16 cellular contexts compared by ENCODE assay signal in genomic region chr14:33979613-33980276, GRCh38. TPM values are rescaled to one million over a fixed set of nuclear protein-coding genes. Genes with fewer than 3 reads are reported as not detected.
DNase-seq lines count a peak whose midpoint lies in the region; ATAC-seq and TF ChIP-seq lines count a peak whose summit lies in the region.
"Had no signal": no experiment of that assay in that cellular context is flagged by ENCODE, and none has a peak within 500 bp of the region (broad histone marks: within the 10 kb centered on the region; RNA-seq: fewer than 3 reads in every experiment).

No MANE protein-coding gene starts in this region.

- TF ChIP-seq POLR2A in transverse colon (IDR thresholded peaks at IDR 0.05) = no peak

- intact Hi-C loops in transverse colon (cut with DNase I; ENCODE audit: low total_unique reads) = no loop called here
- intact Hi-C loops in Right ventricle myocardium superior (cut with DNase I) = no loop called here

- WGBS in transverse colon (ENCODE audit: low coverage in 1 of 2), 2 donors = 52 to 68% methylated on average over 5 to 7 of the region's 7 CpGs

- H3K36me3 ChIP-seq in DND-41 (ENCODE audit: insufficient read depth, low read length) (no peaks in the 10 kb centered on the region), transverse colon (no peaks in the 10 kb centered on the region)
- H3K36me3 ChIP-seq: pancreas had no signal

- TF ChIP-seq EP300 in transverse colon (IDR thresholded peaks at IDR 0.05; ENCODE audit: low read depth) = no peak

- no peak overlapping the region for H2AFZ ChIP-seq in DND-41 (ENCODE audit: low read depth, low read length)

- no peaks in the 10 kb centered on the region for H4K20me1 ChIP-seq in DND-41 (ENCODE audit: insufficient read depth, low read length)

- in situ Hi-C loops in transverse colon (cut with MboI; ENCODE audit: low pct_ligation_motif_present in 1 of 4, low pct_unique_long_range_greater_than_20kb in 1 of 4, low sequenced_read_pairs in 3 of 4) = no loop called here

- no peak for TF ChIP-seq CTCF in DND-41 (IDR thresholded peaks at IDR 0.05; ENCODE audit: borderline replicate concordance, extremely low read depth, low read length, poor library complexity, severe bottlenecking)
- TF ChIP-seq CTCF in transverse colon (IDR thresholded peaks at IDR 0.05) = no peak

- peaks cover 42% of the 10 kb centered on the region for H3K4me1 ChIP-seq in DND-41 (ENCODE audit: insufficient read depth, low read length)
- no peaks in the 10 kb centered on the region for H3K4me1 ChIP-seq in transverse colon
- H3K4me1 ChIP-seq: pancreas had no signal

- H3K9ac ChIP-seq in DND-41 (ENCODE audit: low read depth, low read length) = no peak overlapping the region

- peak; percentile 61 for DNase-seq in DND-41
- DNase-seq in substantia nigra (lab: John Stamatoyannopoulos, UW) = no peak
- DNase-seq in transverse colon = no peak
- no peak for DNase-seq in Right ventricle myocardium superior
- DNase-seq in inferior parietal cortex (ENCODE audit: extremely low spot score) = no peak
- DNase-seq: activated CD4-positive, alpha-beta T cell treated with anti-CD3 and anti-CD28 coated beads for 1 hour; DMS79 treated with DMSO at 0.1 percent for 48 hours; immature natural killer cell; NCI-H2227 treated with DMSO at 0.1 percent for 48 hours; OCI-M1; pancreas; SW 1271 had no signal

- H3K27me3 ChIP-seq in DND-41 (ENCODE audit: insufficient read depth, low read length, poor library complexity) (no peaks in the 10 kb centered on the region), transverse colon (no peaks in the 10 kb centered on the region)
- H3K27me3 ChIP-seq: pancreas had no signal

- H3K27ac ChIP-seq in DND-41 (ENCODE audit: low read length) (peak overlapping the region; percentile 53), substantia nigra (ENCODE audit: low read depth, low read length, poor library complexity, severe bottlenecking) (no peak overlapping the region), transverse colon (no peak overlapping the region)
- H3K27ac ChIP-seq: HL-60, pancreas had no signal

- no peak overlapping the region for H3K4me2 ChIP-seq in DND-41 (ENCODE audit: insufficient read depth, low read length)

- no peaks in the 10 kb centered on the region for H3K9me3 ChIP-seq in DND-41 (ENCODE audit: insufficient read depth, low read length, severe bottlenecking)
- H3K9me3 ChIP-seq in transverse colon = no peaks in the 10 kb centered on the region
- H3K9me3 ChIP-seq: pancreas had no signal

- ATAC-seq in DND-41 (ENCODE audit: insufficient read depth, low read depth) (peak; percentile 84), GM18909 (IDR thresholded peaks at IDR 0.05; ENCODE audit: poor library complexity, unreplicated experiment) (peak; percentile 88), HG02678 (IDR thresholded peaks at IDR 0.05; ENCODE audit: unreplicated experiment) (peak; percentile 81), HG03571 (IDR thresholded peaks at IDR 0.05; ENCODE audit: unreplicated experiment) (peak; percentile 87), Right ventricle myocardium superior (ENCODE audit: poor library complexity) (no peak)
- ATAC-seq: pancreas had no signal

- H3K79me2 ChIP-seq in DND-41 (ENCODE audit: insufficient read depth, low read length) = no peaks in the 10 kb centered on the region

- H3K4me3 ChIP-seq in DND-41 (ENCODE audit: low read depth in 1 of 2, low read length in 2 of 2) (no peak overlapping the region), transverse colon (no peak overlapping the region)
- H3K4me3 ChIP-seq: pancreas had no signal

RNA-seq across cellular contexts. Expression of gene EGLN3, which starts 28.9 kb away (rescaled TPM):
- 100 to 1,000 TPM in 1 of 4 donors, 10 to 100 TPM in 3; 10.7 to 125 (median 45.2) TPM for total RNA-seq in transverse colon
- 111 TPM for total RNA-seq in Right ventricle myocardium superior
